ENCODE assay signal across 9 cellular contexts in the genomic region with DNA sequence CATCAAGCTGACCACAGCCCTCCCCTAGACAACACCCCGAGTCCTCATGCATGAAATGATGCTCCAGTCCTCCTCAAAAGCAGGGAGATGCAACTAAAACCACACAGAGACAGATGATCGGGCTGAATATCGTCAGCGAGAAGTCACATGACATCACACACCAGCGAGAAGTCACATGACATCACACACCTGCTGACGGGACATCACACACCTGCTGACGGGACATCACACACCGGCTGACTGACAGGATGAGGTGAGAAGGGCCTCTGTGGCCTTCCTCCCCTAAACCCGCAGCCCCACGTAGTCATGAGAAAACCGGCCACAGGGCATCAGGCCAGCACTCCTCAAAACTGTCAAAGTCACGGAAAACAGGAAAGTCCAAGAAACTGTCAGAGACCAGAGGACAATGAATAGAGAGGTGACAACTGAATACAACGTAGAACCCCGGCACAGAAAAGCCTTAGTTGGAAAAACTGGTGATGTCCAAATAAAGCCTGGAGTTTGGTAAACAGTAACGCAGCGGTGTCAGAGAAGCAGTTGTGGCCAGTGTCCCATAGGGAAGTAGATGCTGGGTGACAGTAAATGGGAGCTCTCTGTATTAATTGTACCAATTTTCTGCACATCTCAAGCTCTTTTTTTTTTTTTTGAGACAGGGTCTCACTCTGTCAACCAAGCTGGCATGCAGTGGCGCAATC. TPM values are rescaled to one million over a fixed set of nuclear protein-coding genes. Genes with fewer than 3 reads are reported as not detected.
DNase-seq lines count a peak whose midpoint lies in the region; ATAC-seq, FAIRE-seq and TF ChIP-seq lines count a peak whose summit lies in the region.
"Had no signal": no experiment of that assay in that cellular context is flagged by ENCODE, and none has a peak within 500 bp of the region (broad histone marks: within the 10 kb centered on the region; RNA-seq: fewer than 3 reads in every experiment).

No MANE protein-coding gene starts in this region.

- no peak overlapping the region for H3K4me2 ChIP-seq in H9 (ENCODE audit: insufficient read depth, insufficient read length, low read length)
- no peak overlapping the region for H3K4me2 ChIP-seq in GM12878 (ENCODE audit: control insufficient read depth, insufficient read depth)

- no peaks in the 10 kb centered on the region for H3K79me1 ChIP-seq in H9 (ENCODE audit: insufficient read depth, low read depth, low read length, poor library complexity, severe bottlenecking)

- H2BK5ac ChIP-seq in H9 (ENCODE audit: insufficient read length, low read length), result no peak overlapping the region

- FAIRE-seq in GM12878 (lab: Jason Lieb, UNC), result peak; percentile 44

- TF ChIP-seq EP300 in GM12878 (IDR thresholded peaks at IDR 0.05; ENCODE audit: borderline replicate concordance in 1 of 2, control insufficient read depth in 1 of 2, low read depth in 2 of 2, low read length in 2 of 2), result peak; percentile 60 to 66; a peak in 2 of 4 replicates

- whole genome bisulfite sequencing in H9 (ENCODE audit: extremely low coverage, insufficient read length, low lambda C conversion rate), result no CpG with 5 or more reads among the region's 17 CpGs
- WGBS in GM12878 (ENCODE audit: insufficient coverage, insufficient replicate concordance, low lambda C conversion rate, missing lambda C conversion rate), result 41% methylated on average over 17 of the region's 17 CpGs
- 55 to 62% (median 60%) methylated on average over 17 of the region's 17 CpGs for WGBS in spleen, 5 donors

- H2AFZ ChIP-seq in H9 (ENCODE audit: low read length) (no peak overlapping the region), GM12878 (ENCODE audit: control insufficient read depth, low read depth, low read length) (no peak overlapping the region)

- no peak for DNase-seq in H9
- DNase-seq in T-helper 22 cell (ENCODE audit: low read depth), result peak; percentile 61
- DNase-seq in GM12878 (ENCODE audit: low read depth, low spot score), result no peak
- peak; percentile 80 for DNase-seq in spleen
- no peak for DNase-seq in NOMO-1 treated with DMSO at 0.1 percent for 48 hours (lab: John Stamatoyannopoulos, UW; ENCODE audit: unreplicated experiment)
- no peak for DNase-seq in NCI-H146 treated with DMSO at 0.1 percent for 48 hours (lab: John Stamatoyannopoulos, UW; ENCODE audit: unreplicated experiment)
- no peak for DNase-seq in NCI-H1105 (lab: John Stamatoyannopoulos, UW)
- DNase-seq: DND-41 had no signal

- H3K36me3 ChIP-seq in GM12878 (ENCODE audit: control insufficient read depth in 2 of 2, insufficient read depth in 2 of 2, low read length in 1 of 2) (peaks cover 4 to 17% of the 10 kb centered on the region in 2 experiments; a peak in 3 of 4 replicates), spleen (peaks cover 0 to 58% (median 2%) of the 10 kb centered on the region in 6 donors)

- BruUV-seq in GM12878 (replicated peaks; lab: Mats Ljungman, UMichigan), result no TSS peak

- intact Hi-C loops in GM12878 (cut with micrococcal nuclease; ENCODE audit: unreplicated experiment) (no loop called here), spleen (cut with DNase I; ENCODE audit: low total_unique reads) (no loop called here)

- TF ChIP-seq RAD21 in GM12878 (IDR thresholded peaks at IDR 0.05; ENCODE audit: insufficient read depth, low read depth, low read length), result no peak

- TF ChIP-seq CTCF in H9 (conservative IDR thresholded peaks at IDR 0.05), result no peak
- no peak for TF ChIP-seq CTCF in GM12878 (IDR thresholded peaks at IDR 0.05 in 2 of 3, conservative IDR thresholded peaks at IDR 0.05 in 1 of 3; ENCODE audit: control insufficient read depth in 2 of 3, extremely low read depth in 1 of 3, insufficient read depth in 1 of 3, low read depth in 3 of 3, low read length in 3 of 3)
- no peak for TF ChIP-seq CTCF in spleen (IDR thresholded peaks at IDR 0.05 in 8 of 11, conservative IDR thresholded peaks at IDR 0.05 in 3 of 11)

- no peak overlapping the region for H2BK20ac ChIP-seq in H9 (ENCODE audit: low read depth, low read length, poor library complexity, severe bottlenecking)

- no peak overlapping the region for H3T11ph ChIP-seq in H9 (ENCODE audit: low read length)

- no peak overlapping the region for H3K23ac ChIP-seq in H9 (ENCODE audit: insufficient read length, low read depth, low read length)

- H3K18ac ChIP-seq in H9 (ENCODE audit: insufficient read length, low read depth, low read length), result peak overlapping the region; percentile 40

- H3K27ac Mint-ChIP-seq in H9, result peak overlapping the region; percentile 35 to 89 (median 84); a peak in 5 of 7 replicates

- no peak overlapping the region for H3K56ac ChIP-seq in H9 (ENCODE audit: insufficient read length, low read depth, low read length)

- TF ChIP-seq POLR2A in GM12878 (IDR thresholded peaks at IDR 0.05; ENCODE audit: low read depth, low read length) (no peak), spleen (IDR thresholded peaks at IDR 0.05) (no peak)

- H4K5ac ChIP-seq in H9 (ENCODE audit: insufficient read length, low read depth, low read length), result peak overlapping the region; percentile 55

- no peak overlapping the region for H2AK5ac ChIP-seq in H9 (ENCODE audit: insufficient read length, low read length)

- H2BK15ac ChIP-seq in H9 (ENCODE audit: low read depth, low read length), result no peak overlapping the region

- no peak overlapping the region for H2BK120ac ChIP-seq in H9 (ENCODE audit: low read depth, low read length, poor library complexity, severe bottlenecking)

- CTCF ChIA-PET in GM12878 (lab: Yijun Ruan, JAX), result no interaction called here

- H4K91ac ChIP-seq in H9 (ENCODE audit: insufficient read length, low read depth, low read length), result no peak overlapping the region

- SMC1A ChIA-PET in GM12878 (lab: Charles Lee; ENCODE audit: uncharacterized antibody, unreplicated experiment), result interaction anchor here (0.8 to 0.9 kb wide), 2 partner anchors 9 to 10 kb away, joined by 3 read pairs; no protein-coding TSS in a partner anchor

- no peaks in the 10 kb centered on the region for H3K23me2 ChIP-seq in H9 (ENCODE audit: insufficient read length, low read depth, low read length, poor library complexity, severe bottlenecking)

- H3K4me1 ChIP-seq in H9 (ENCODE audit: insufficient read depth, low read length) (no peaks in the 10 kb centered on the region), GM12878 (ENCODE audit: control insufficient read depth, insufficient read depth, low read length) (peaks cover 34% of the 10 kb centered on the region), spleen (peaks cover 29 to 100% (median 86%) of the 10 kb centered on the region in 6 donors)

- no peaks in the 10 kb centered on the region for H4K20me1 ChIP-seq in H9 (ENCODE audit: control insufficient read depth, insufficient read depth, insufficient read length)
- no peaks in the 10 kb centered on the region; the same call in 1 of the 2 replicates for H4K20me1 ChIP-seq in GM12878 (ENCODE audit: control insufficient read depth, insufficient read depth)

- no peak overlapping the region for H3K27ac ChIP-seq in H9 (ENCODE audit: insufficient read length, low read depth, low read length)
- H3K27ac ChIP-seq in GM12878 (ENCODE audit: control insufficient read depth, insufficient read depth), result no peak overlapping the region
- peak overlapping the region in 5 of 8 donors; percentile 32 to 75 (median 45) for H3K27ac ChIP-seq in spleen

- peaks cover 24 to 40% of the 10 kb centered on the region in 2 experiments for H3K4me1 Mint-ChIP-seq in H9

- no peaks in the 10 kb centered on the region for H3K27me3 Mint-ChIP-seq in H9 (ENCODE audit: low read depth)

- H3K4ac ChIP-seq in H9 (ENCODE audit: low read depth, low read length), result no peak overlapping the region

- no peaks in the 10 kb centered on the region for H3K27me3 ChIP-seq in H9 (ENCODE audit: insufficient read depth, low read length)
- no peaks in the 10 kb centered on the region for H3K27me3 ChIP-seq in GM12878 (replicated peaks in 1 of 2; ENCODE audit: control insufficient read depth in 2 of 2, insufficient read depth in 2 of 2, low read length in 1 of 2)
- H3K27me3 ChIP-seq in spleen (replicated peaks in 1 of 7), result no peaks in the 10 kb centered on the region

- peaks cover 0 to 47% (median 37%) of the 10 kb centered on the region in 3 experiments; a peak in 6 of 7 replicates for H3K36me3 Mint-ChIP-seq in H9 (ENCODE audit: insufficient read depth in 1 of 3, low read depth in 3 of 3)

- RAD21 ChIA-PET in GM12878 (lab: Charles Lee; ENCODE audit: unreplicated experiment), result interaction anchor here (1.0 kb wide), 1 partner anchor 70 kb away, joined by 3 read pairs; no protein-coding TSS in a partner anchor

- H3K14ac ChIP-seq in H9 (ENCODE audit: insufficient read depth, low read length), result no peak overlapping the region; the same call in 1 of the 2 replicates

- H3K9me3 Mint-ChIP-seq in H9, result peaks cover 0 to 7% of the 10 kb centered on the region in 2 experiments; a peak in 1 of 5 replicates

- H3K4me3 Mint-ChIP-seq in H9, result no peak overlapping the region

- no peak overlapping the region for H3K9ac ChIP-seq in H9 (ENCODE audit: extremely low read depth, insufficient read length, low read length)
- H3K9ac ChIP-seq in GM12878 (ENCODE audit: control insufficient read depth, insufficient read depth, low read length), result no peak overlapping the region

- H4K8ac ChIP-seq in H9 (replicated peaks; ENCODE audit: insufficient read length, low read depth, low read length), result no peak overlapping the region

- POLR2A ChIA-PET in GM12878 (lab: Charles Lee), result interaction anchor here (0.9 kb wide), 1 partner anchor 14 kb away, joined by 5 read pairs; a partner anchor contains a TSS

- H3K4me3 ChIP-seq in GM12878 (no peak overlapping the region), spleen (peak overlapping the region in 1 of 8 donors; percentile 14)

- ATAC-seq in GM12878 (peak; percentile 21), HG03045 (IDR thresholded peaks at IDR 0.05; ENCODE audit: unreplicated experiment) (no peak)

- H3K9me3 ChIP-seq in H9 (ENCODE audit: control insufficient read depth, low read depth, low read length), result no peaks in the 10 kb centered on the region
- no peaks in the 10 kb centered on the region for H3K9me3 ChIP-seq in GM12878 (replicated peaks; ENCODE audit: control insufficient read depth, insufficient read depth, low read length)
- no peaks in the 10 kb centered on the region for H3K9me3 ChIP-seq in spleen

- H2BK12ac ChIP-seq in H9 (ENCODE audit: insufficient read length, low read depth, low read length), result no peak overlapping the region

- H3K79me2 ChIP-seq in H9 (ENCODE audit: insufficient read depth, low read length) (peaks cover 3% of the 10 kb centered on the region; the same call in 1 of the 2 replicates), GM12878 (ENCODE audit: control insufficient read depth, insufficient read depth, low read length) (peaks cover 76% of the 10 kb centered on the region)

- in situ Hi-C loops in GM12878 (cut with MboI), result no loop called here

RNA-seq across cellular contexts. Expression of a gene that starts 14.3 kb away (rescaled TPM):
- total RNA-seq in H9 (2021) (249 and 265 TPM in 2 replicates), GM12878 (2014; rRNA removed) (111 and 121 TPM in 2 replicates), GM12878 (2014; rRNA removed; fragmentation: Illumina TruSeq; extraction: Trizol) (124 and 125 TPM in 2 replicates), GM12878 (2021) (168 and 173 TPM in 2 replicates), spleen (100 to 1,000 TPM; 114 to 312 (median 190) TPM)
- total RNA-seq in GM12878 (2013; cell fraction: nucleolus; rRNA removed), result 62.4 and 64.8 TPM in 2 replicates
- 90.1 TPM for polyA plus RNA-seq in GM12878 (2011; ENCODE audit: low read depth)
- polyA plus RNA-seq in GM12878 (2011; rRNA removed) (99.2 and 112 TPM in 2 replicates), GM12878 (2014; fragmentation: Illumina TruSeq; extraction: Trizol) (196 and 211 TPM in 2 replicates), GM12878 (2014; fragmentation: Nextera tagmentation; extraction: Ambion mirVana) (100 to 1,000 TPM; 144 to 195 TPM), GM12878 (2014; rRNA removed) (103 and 115 TPM in 2 replicates), GM12878 (2016; fragmentation: Nextera tagmentation; extraction: Ambion mirVana) (100 to 1,000 TPM; 150 to 154 TPM), spleen (10 to 100 TPM; 55.8 to 87.4 (median 58.9) TPM)
- polyA plus RNA-seq in GM12878 (2011; cell fraction: cytosol; rRNA removed), result 193 and 266 TPM in 2 replicates
- 74.4 and 94.9 TPM in 2 replicates for polyA plus RNA-seq in GM12878 (2011; cell fraction: nucleus; rRNA removed)
- polyA plus RNA-seq in GM12878 (2012), result 120 and 148 TPM in 2 replicates
- polyA minus RNA-seq in GM12878 (2011; rRNA and poly(A)+ RNA removed), result 92.1 and 148 TPM in 2 replicates
- 52.1 and 57.0 TPM in 2 replicates for polyA minus RNA-seq in GM12878 (2011; cell fraction: cytosol; rRNA and poly(A)+ RNA removed)
- polyA minus RNA-seq in GM12878 (2011; cell fraction: nucleus; rRNA and poly(A)+ RNA removed), result 28.7 and 56.3 TPM in 2 replicates

Comparison
In these comparisons a context has a peak if more than half of its experiments do, and no peak if none do; other contexts are left out.
1. DNase-seq: peak in T-helper 22 cell (single experiment) and spleen (single experiment); none in H9 (single experiment), GM12878 (single experiment), NOMO-1 treated with DMSO at 0.1 percent for 48 hours (single experiment), NCI-H146 treated with DMSO at 0.1 percent for 48 hours (single experiment) and NCI-H1105 (single experiment).
2. H3K27ac ChIP-seq: peak in spleen (5 of 8); none in H9 (single experiment) and GM12878 (single experiment).